In genomic region chr6:119322715-119323350, GRCh38 we compare ENCODE assay signal across 14 cellular contexts. TPM values are rescaled to one million over a fixed set of nuclear protein-coding genes. Genes with fewer than 3 reads are reported as not detected.
A peak's percentile ranks its signal among the peaks of the same experiment; 100 is the strongest.
DNase-seq lines count a peak whose midpoint lies in the region; ATAC-seq lines count a peak whose summit lies in the region.
"Had no signal": no experiment of that assay in that cellular context is flagged by ENCODE, and none has a peak within 500 bp of the region (broad histone marks: within the 10 kb centered on the region; RNA-seq: fewer than 3 reads in every experiment).

No MANE protein-coding gene starts in this region.

- peaks cover 17% of the 10 kb centered on the region for H3K4me1 Mint-ChIP-seq in activated T-cell treated with anti-CD3 and anti-CD28 coated beads, Interleukin-2, amount 50 U/mL, for 4 hours (ENCODE audit: low read depth)
- H3K4me1 Mint-ChIP-seq in activated T-helper 17 cell treated with anti-CD3 and anti-CD28 coated beads, Interleukin-2, amount 50 U/mL, for 72 hours, result peaks cover 17% of the 10 kb centered on the region
- peaks cover 35 to 42% of the 10 kb centered on the region in 2 donors for H3K4me1 Mint-ChIP-seq in natural killer cell treated with Interleukin-12 subunit alpha and Interleukin-12 subunit beta and Interleukin-15 and Interleukin-18, amount 100 ng/mL, for 72 hours (ENCODE audit: low read depth in 2 of 2)

- peak overlapping the region; percentile 14 for H3K4me3 Mint-ChIP-seq in activated T-cell treated with anti-CD3 and anti-CD28 coated beads, Interleukin-2, amount 50 U/mL, for 4 hours
- peak overlapping the region; percentile 17 for H3K4me3 Mint-ChIP-seq in activated T-helper 17 cell treated with anti-CD3 and anti-CD28 coated beads, Interleukin-2, amount 50 U/mL, for 72 hours
- peak overlapping the region; percentile 18 for H3K4me3 Mint-ChIP-seq in natural killer cell treated with Interleukin-12 subunit alpha and Interleukin-12 subunit beta and Interleukin-15 and Interleukin-18, amount 100 ng/mL, for 72 hours
- H3K4me3 Mint-ChIP-seq: activated naive CD8-positive, alpha-beta T cell had no signal

- DNase-seq in activated T-cell treated with anti-CD3 and anti-CD28 coated beads, Interleukin-2, amount 50 U/mL, for 4 hours, result no peak
- DNase-seq in activated T-cell treated with anti-CD3 and anti-CD28 coated beads for 4 hours (no peak), NK-92 (lab: John Stamatoyannopoulos, UW; ENCODE audit: unreplicated experiment) (no peak), pons (ENCODE audit: low spot score) (no peak)
- no peak for DNase-seq in natural killer cell treated with Interleukin-12 subunit alpha and Interleukin-12 subunit beta and Interleukin-15 and Interleukin-18, amount 100 ng/mL, for 72 hours (ENCODE audit: low spot score)
- DNase-seq: mesendoderm, NCI-H2107, nucleus accumbens, Right ventricle myocardium superior had no signal

- H3K9me3 Mint-ChIP-seq in activated T-cell treated with anti-CD3 and anti-CD28 coated beads, Interleukin-2, amount 50 U/mL, for 4 hours, result no peaks in the 10 kb centered on the region
- no peaks in the 10 kb centered on the region for H3K9me3 Mint-ChIP-seq in activated T-helper 17 cell treated with anti-CD3 and anti-CD28 coated beads, Interleukin-2, amount 50 U/mL, for 72 hours
- no peaks in the 10 kb centered on the region for H3K9me3 Mint-ChIP-seq in natural killer cell treated with Interleukin-12 subunit alpha and Interleukin-12 subunit beta and Interleukin-15 and Interleukin-18, amount 100 ng/mL, for 72 hours

- peak; percentile 57 to 76 for ATAC-seq in activated T-cell treated with anti-CD3 and anti-CD28 coated beads, Interleukin-2, amount 50 U/mL, for 4 hours
- ATAC-seq in HG03565 (IDR thresholded peaks at IDR 0.05; ENCODE audit: unreplicated experiment) (peak; percentile 52), GM21825 (IDR thresholded peaks at IDR 0.05; ENCODE audit: unreplicated experiment) (no peak)
- ATAC-seq in activated T-helper 17 cell treated with anti-CD3 and anti-CD28 coated beads, Interleukin-2, amount 50 U/mL, for 72 hours (replicated peaks), result peak; percentile 90
- peak; percentile 65 to 76 for ATAC-seq in natural killer cell treated with Interleukin-12 subunit alpha and Interleukin-12 subunit beta and Interleukin-15 and Interleukin-18, amount 100 ng/mL, for 72 hours
- ATAC-seq: gastroesophageal sphincter had no signal

- H3K27ac Mint-ChIP-seq in activated T-helper 17 cell treated with anti-CD3 and anti-CD28 coated beads, Interleukin-2, amount 50 U/mL, for 72 hours, result peak overlapping the region; percentile 28
- peak overlapping the region; percentile 32 to 70 for H3K27ac Mint-ChIP-seq in natural killer cell treated with Interleukin-12 subunit alpha and Interleukin-12 subunit beta and Interleukin-15 and Interleukin-18, amount 100 ng/mL, for 72 hours

- H3K36me3 Mint-ChIP-seq in activated T-cell treated with anti-CD3 and anti-CD28 coated beads, Interleukin-2, amount 50 U/mL, for 4 hours (ENCODE audit: insufficient read depth), result peaks cover 8% of the 10 kb centered on the region
- peaks cover 24% of the 10 kb centered on the region for H3K36me3 Mint-ChIP-seq in activated T-helper 17 cell treated with anti-CD3 and anti-CD28 coated beads, Interleukin-2, amount 50 U/mL, for 72 hours (ENCODE audit: low read depth)
- no peaks in the 10 kb centered on the region for H3K36me3 Mint-ChIP-seq in natural killer cell treated with Interleukin-12 subunit alpha and Interleukin-12 subunit beta and Interleukin-15 and Interleukin-18, amount 100 ng/mL, for 72 hours

- no peaks in the 10 kb centered on the region for H3K27me3 Mint-ChIP-seq in activated T-cell treated with anti-CD3 and anti-CD28 coated beads, Interleukin-2, amount 50 U/mL, for 4 hours (ENCODE audit: low read depth)
- H3K27me3 Mint-ChIP-seq in activated T-helper 17 cell treated with anti-CD3 and anti-CD28 coated beads, Interleukin-2, amount 50 U/mL, for 72 hours, result no peaks in the 10 kb centered on the region
- no peaks in the 10 kb centered on the region for H3K27me3 Mint-ChIP-seq in natural killer cell treated with Interleukin-12 subunit alpha and Interleukin-12 subunit beta and Interleukin-15 and Interleukin-18, amount 100 ng/mL, for 72 hours
- H3K27me3 Mint-ChIP-seq: activated naive CD8-positive, alpha-beta T cell had no signal

RNA-seq across cellular contexts. Expression of gene MAN1A1, which starts 26.7 kb away (rescaled TPM):
- total RNA-seq in activated T-cell treated with anti-CD3 and anti-CD28 coated beads, Interleukin-2, amount 50 U/mL, for 4 hours, result 10 to 100 TPM; 28.5 to 33.6 (median 31.2) TPM
- total RNA-seq in activated T-helper 17 cell treated with anti-CD3 and anti-CD28 coated beads, Interleukin-2, amount 50 U/mL, for 72 hours, result 10 to 100 TPM; 19.1 to 23.6 TPM
- 10 to 100 TPM; 27.5 to 34.2 TPM for total RNA-seq in natural killer cell treated with Interleukin-12 subunit alpha and Interleukin-12 subunit beta and Interleukin-15 and Interleukin-18, amount 100 ng/mL, for 72 hours
